In the genomic region with DNA sequence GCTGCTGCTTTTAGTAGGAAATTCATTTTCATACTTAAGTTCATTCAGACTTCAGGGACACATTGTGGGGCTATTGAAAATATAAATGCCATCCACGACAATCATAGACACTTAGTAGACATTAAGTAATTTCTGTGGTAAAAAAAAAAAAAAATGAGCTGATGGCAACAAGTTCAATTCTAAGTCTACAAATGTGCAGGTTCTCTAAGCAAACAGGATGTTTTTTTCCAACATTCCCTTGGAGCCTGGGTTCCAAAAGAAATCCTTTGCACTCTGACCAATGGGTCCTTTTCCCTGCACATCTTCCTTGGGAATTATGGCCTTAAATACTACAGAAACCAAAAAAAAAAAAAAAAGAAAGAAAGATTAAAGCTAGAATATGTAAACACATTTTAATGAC, we compare ENCODE assay signal across 1 cellular context.
TF ChIP-seq lines count a peak whose summit lies in the region.

No MANE protein-coding gene starts in this region.

TF ChIP-seq in HepG2, 621 proteins besides CTCF, POLR2A, EP300 and RAD21:
- TF ChIP-seq ZNF678 (CRISPR knock-in tag; IDR thresholded peaks at IDR 0.05) = no peak
- no peak for TF ChIP-seq GATAD1 (CRISPR knock-in tag; IDR thresholded peaks at IDR 0.05)
- no peak for TF ChIP-seq ZNF792 (CRISPR knock-in tag; IDR thresholded peaks at IDR 0.05)
- 0 out of 2 replicates have a peak, but pooled peaks have one; percentile 17 for TF ChIP-seq HNF4A (CRISPR knock-in tag; IDR thresholded peaks at IDR 0.05)
- no peak for TF ChIP-seq EHMT2 (IDR thresholded peaks at IDR 0.05; ENCODE audit: borderline replicate concordance, low read depth, low read length)
- TF ChIP-seq ZNF614 (CRISPR knock-in tag; IDR thresholded peaks at IDR 0.05; ENCODE audit: borderline replicate concordance) = no peak
- TF ChIP-seq ZFY (CRISPR knock-in tag; IDR thresholded peaks at IDR 0.05) = no peak
- no peak for TF ChIP-seq TEAD3 (CRISPR knock-in tag; optimal IDR thresholded peaks at IDR 0.05; ENCODE audit: borderline replicate concordance)
- TF ChIP-seq, protein P1, sequence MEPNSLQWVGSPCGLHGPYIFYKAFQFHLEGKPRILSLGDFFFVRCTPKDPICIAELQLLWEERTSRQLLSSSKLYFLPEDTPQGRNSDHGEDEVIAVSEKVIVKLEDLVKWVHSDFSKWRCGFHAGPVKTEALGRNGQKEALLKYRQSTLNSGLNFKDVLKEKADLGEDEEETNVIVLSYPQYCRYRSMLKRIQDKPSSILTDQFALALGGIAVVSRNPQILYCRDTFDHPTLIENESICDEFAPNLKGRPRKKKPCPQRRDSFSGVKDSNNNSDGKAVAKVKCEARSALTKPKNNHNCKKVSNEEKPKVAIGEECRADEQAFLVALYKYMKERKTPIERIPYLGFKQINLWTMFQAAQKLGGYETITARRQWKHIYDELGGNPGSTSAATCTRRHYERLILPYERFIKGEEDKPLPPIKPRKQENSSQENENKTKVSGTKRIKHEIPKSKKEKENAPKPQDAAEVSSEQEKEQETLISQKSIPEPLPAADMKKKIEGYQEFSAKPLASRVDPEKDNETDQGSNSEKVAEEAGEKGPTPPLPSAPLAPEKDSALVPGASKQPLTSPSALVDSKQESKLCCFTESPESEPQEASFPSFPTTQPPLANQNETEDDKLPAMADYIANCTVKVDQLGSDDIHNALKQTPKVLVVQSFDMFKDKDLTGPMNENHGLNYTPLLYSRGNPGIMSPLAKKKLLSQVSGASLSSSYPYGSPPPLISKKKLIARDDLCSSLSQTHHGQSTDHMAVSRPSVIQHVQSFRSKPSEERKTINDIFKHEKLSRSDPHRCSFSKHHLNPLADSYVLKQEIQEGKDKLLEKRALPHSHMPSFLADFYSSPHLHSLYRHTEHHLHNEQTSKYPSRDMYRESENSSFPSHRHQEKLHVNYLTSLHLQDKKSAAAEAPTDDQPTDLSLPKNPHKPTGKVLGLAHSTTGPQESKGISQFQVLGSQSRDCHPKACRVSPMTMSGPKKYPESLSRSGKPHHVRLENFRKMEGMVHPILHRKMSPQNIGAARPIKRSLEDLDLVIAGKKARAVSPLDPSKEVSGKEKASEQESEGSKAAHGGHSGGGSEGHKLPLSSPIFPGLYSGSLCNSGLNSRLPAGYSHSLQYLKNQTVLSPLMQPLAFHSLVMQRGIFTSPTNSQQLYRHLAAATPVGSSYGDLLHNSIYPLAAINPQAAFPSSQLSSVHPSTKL (CRISPR knock-in tag; IDR thresholded peaks at IDR 0.05) = peak; percentile 61
- peak; percentile 55 for TF ChIP-seq RARA (CRISPR knock-in tag; IDR thresholded peaks at IDR 0.05)
- TF ChIP-seq, protein P2, sequence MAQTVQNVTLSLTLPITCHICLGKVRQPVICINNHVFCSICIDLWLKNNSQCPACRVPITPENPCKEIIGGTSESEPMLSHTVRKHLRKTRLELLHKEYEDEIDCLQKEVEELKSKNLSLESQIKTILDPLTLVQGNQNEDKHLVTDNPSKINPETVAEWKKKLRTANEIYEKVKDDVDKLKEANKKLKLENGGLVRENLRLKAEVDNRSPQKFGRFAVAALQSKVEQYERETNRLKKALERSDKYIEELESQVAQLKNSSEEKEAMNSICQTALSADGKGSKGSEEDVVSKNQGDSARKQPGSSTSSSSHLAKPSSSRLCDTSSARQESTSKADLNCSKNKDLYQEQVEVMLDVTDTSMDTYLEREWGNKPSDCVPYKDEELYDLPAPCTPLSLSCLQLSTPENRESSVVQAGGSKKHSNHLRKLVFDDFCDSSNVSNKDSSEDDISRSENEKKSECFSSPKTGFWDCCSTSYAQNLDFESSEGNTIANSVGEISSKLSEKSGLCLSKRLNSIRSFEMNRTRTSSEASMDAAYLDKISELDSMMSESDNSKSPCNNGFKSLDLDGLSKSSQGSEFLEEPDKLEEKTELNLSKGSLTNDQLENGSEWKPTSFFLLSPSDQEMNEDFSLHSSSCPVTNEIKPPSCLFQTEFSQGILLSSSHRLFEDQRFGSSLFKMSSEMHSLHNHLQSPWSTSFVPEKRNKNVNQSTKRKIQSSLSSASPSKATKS (CRISPR knock-in tag; IDR thresholded peaks at IDR 0.05) = no peak
- TF ChIP-seq DPF2 (CRISPR knock-in tag; IDR thresholded peaks at IDR 0.05; ENCODE audit: borderline replicate concordance, low read depth) = no peak
- peak; percentile 12; the same call in 1 of the 2 replicates for TF ChIP-seq FOXO1 (CRISPR knock-in tag; IDR thresholded peaks at IDR 0.05)
- no peak for TF ChIP-seq YEATS4 (CRISPR knock-in tag; IDR thresholded peaks at IDR 0.05; ENCODE audit: borderline replicate concordance)
- TF ChIP-seq MAX (IDR thresholded peaks at IDR 0.05) = no peak
- TF ChIP-seq FOXA3 (CRISPR knock-in tag; IDR thresholded peaks at IDR 0.05) = peak; percentile 11; the same call in 1 of the 2 replicates
- no peak for TF ChIP-seq GPBP1L1 (CRISPR knock-in tag; IDR thresholded peaks at IDR 0.05)
- no peak for TF ChIP-seq HOXA3 (CRISPR knock-in tag; IDR thresholded peaks at IDR 0.05)
- TF ChIP-seq MED1 (CRISPR knock-in tag; IDR thresholded peaks at IDR 0.05) = peak; percentile 62
- TF ChIP-seq FOXP1 (IDR thresholded peaks at IDR 0.05) = no peak
- peak; percentile 37; the same call in 1 of the 2 replicates for TF ChIP-seq FOXP1 (CRISPR knock-in tag; IDR thresholded peaks at IDR 0.05)
